ENCODE assay signal across 19 cellular contexts in genomic region chr3:4223783-4224182, GRCh38.
DNase-seq lines count a peak whose midpoint lies in the region; ATAC-seq, FAIRE-seq and TF ChIP-seq lines count a peak whose summit lies in the region.
"Had no signal": no experiment of that assay in that cellular context is flagged by ENCODE, and none has a peak within 500 bp of the region (broad histone marks: within the 10 kb centered on the region; RNA-seq: fewer than 3 reads in every experiment).

No MANE protein-coding gene starts in this region.

- no peak overlapping the region for H3K4me3 ChIP-seq in K562
- no peak overlapping the region for H3K4me3 ChIP-seq in fibroblast of lung (replicated peaks in 1 of 4; ENCODE audit: control extremely low read depth in 1 of 4, insufficient read depth in 1 of 4, low read depth in 3 of 4, low read length in 4 of 4)
- H3K4me3 ChIP-seq: BLaER1, GM12878 had no signal

- H3K27me3 ChIP-seq in K562 (ENCODE audit: control insufficient read depth in 2 of 2, insufficient read depth in 2 of 2, low read length in 2 of 2) (no peaks in the 10 kb centered on the region), fibroblast of lung (ENCODE audit: control insufficient read depth, insufficient read depth, low read length) (no peaks in the 10 kb centered on the region), foreskin keratinocyte (no peaks in the 10 kb centered on the region)
- H3K27me3 ChIP-seq: BE2C, BLaER1 had no signal

- WGBS in K562 (ENCODE audit: insufficient coverage, low coverage, missing lambda C conversion rate), result 6% methylated on average over 2 of the region's 2 CpGs

- no peak for TF ChIP-seq RAD21 in K562 (CRISPR knock-in tag; conservative IDR thresholded peaks at IDR 0.05 in 1 of 2, IDR thresholded peaks at IDR 0.05 in 1 of 2)

- H3K4me1 ChIP-seq in K562 (replicated peaks in 1 of 2; ENCODE audit: control insufficient read depth in 2 of 2, insufficient read depth in 2 of 2, low read length in 2 of 2) (peaks cover 3 to 54% of the 10 kb centered on the region in 2 experiments; a peak in 3 of 5 replicates), fibroblast of lung (ENCODE audit: control insufficient read depth, extremely low read depth, insufficient read depth, low read length) (no peaks in the 10 kb centered on the region), foreskin keratinocyte (no peaks in the 10 kb centered on the region)
- H3K4me1 ChIP-seq: BE2C had no signal

- no peak overlapping the region; the same call in 1 of the 2 replicates for H3K4me2 ChIP-seq in K562 (ENCODE audit: insufficient read depth, low read length)
- H3K4me2 ChIP-seq in fibroblast of lung (ENCODE audit: extremely low read depth, insufficient read depth, low read length), result no peak overlapping the region
- H3K4me2 ChIP-seq: BLaER1 had no signal

- H3K36me3 ChIP-seq in K562 (ENCODE audit: control insufficient read depth, insufficient read depth, low read length), result no peaks in the 10 kb centered on the region
- no peaks in the 10 kb centered on the region for H3K36me3 ChIP-seq in fibroblast of lung (ENCODE audit: control insufficient read depth, insufficient read depth, low read length)
- H3K36me3 ChIP-seq: BE2C, BLaER1 had no signal

- no peak for FAIRE-seq in K562 (lab: Jason Lieb, UNC)
- FAIRE-seq: A204.1, GM12878, GM12892, GM18507 had no signal

- intact Hi-C loops in K562 (cut with micrococcal nuclease), result no loop called here

- H2AFZ ChIP-seq in K562 (ENCODE audit: low read depth, low read length) (no peak overlapping the region), fibroblast of lung (ENCODE audit: low read length) (no peak overlapping the region)

- H3K27ac ChIP-seq in K562 (ENCODE audit: extremely low read depth, low read depth, low read length) (no peak overlapping the region; the same call in 2 of the 3 replicates), fibroblast of lung (ENCODE audit: insufficient read depth, low read length) (no peak overlapping the region), foreskin keratinocyte (no peak overlapping the region)
- H3K27ac ChIP-seq: BLaER1 had no signal

- CTCF ChIA-PET in K562 (lab: Yijun Ruan, JAX; ENCODE audit: low intra/inter-chr PET ratio), result no interaction called here

- TF ChIP-seq CTCF in K562 (IDR thresholded peaks at IDR 0.05 in 2 of 3, conservative IDR thresholded peaks at IDR 0.05 in 1 of 3; ENCODE audit: insufficient read depth in 2 of 3, low read depth in 1 of 3, low read length in 3 of 3) (no peak), fibroblast of lung (conservative IDR thresholded peaks at IDR 0.05 in 1 of 2, IDR thresholded peaks at IDR 0.05 in 1 of 2; ENCODE audit: low read depth in 1 of 2, low read length in 2 of 2) (no peak), foreskin keratinocyte (conservative IDR thresholded peaks at IDR 0.05) (no peak)

- no peak overlapping the region for H3K9ac ChIP-seq in K562 (ENCODE audit: insufficient read depth in 1 of 2, low read depth in 2 of 2, low read length in 2 of 2)
- H3K9ac ChIP-seq in fibroblast of lung (ENCODE audit: insufficient read depth, low read length), result peak overlapping the region; percentile 2
- H3K9ac ChIP-seq: BLaER1 had no signal

- H4K20me1 ChIP-seq in K562 (replicated peaks; ENCODE audit: control insufficient read depth, insufficient read depth, low read length) (no peaks in the 10 kb centered on the region), fibroblast of lung (ENCODE audit: control insufficient read depth, extremely low read depth, insufficient read depth, low read length) (no peaks in the 10 kb centered on the region)
- H4K20me1 ChIP-seq: BLaER1 had no signal

- ATAC-seq in K562 (no peak), foreskin keratinocyte (no peak)
- ATAC-seq: GM12878 had no signal

- H3K9me1 ChIP-seq in K562 (ENCODE audit: control insufficient read depth, insufficient read depth, low read length), result no peaks in the 10 kb centered on the region

- no TSS peak for BruUV-seq in K562 (replicated peaks; lab: Mats Ljungman, UMichigan)

- in situ Hi-C loops in K562 (cut with MboI), result no loop called here

- no peak for TF ChIP-seq POLR2A in K562 (conservative IDR thresholded peaks at IDR 0.05)

- DNase-seq in K562 (ENCODE audit: extremely low read depth in 1 of 4, low spot score in 3 of 4) (no peak), fibroblast of lung (ENCODE audit: low read depth in 2 of 2) (no peak), SHP77 (lab: John Stamatoyannopoulos, UW) (no peak), hepatic stellate cell (ENCODE audit: low spot score) (no peak), foreskin keratinocyte (no peak)
- DNase-seq: 8988T; ACHN; BE2C; CD4-positive, alpha-beta memory T cell; CD4-positive, CD25-positive, alpha-beta regulatory T cell; CD8-positive, alpha-beta memory T cell; COR-L47; DMS79 treated with DMSO at 0.1 percent for 48 hours; GDM1 had no signal

- TF ChIP-seq EP300 in K562 (IDR thresholded peaks at IDR 0.05; ENCODE audit: low read length), result no peak

- H3K9me3 ChIP-seq in K562 (replicated peaks; ENCODE audit: control insufficient read depth, insufficient read depth, low read depth, low read length) (no peaks in the 10 kb centered on the region), fibroblast of lung (ENCODE audit: control insufficient read depth, insufficient read depth, low read depth, low read length) (no peaks in the 10 kb centered on the region)
- H3K9me3 ChIP-seq: BE2C, BLaER1 had no signal

- POLR2A ChIA-PET in K562 (lab: Yijun Ruan, JAX), result interaction anchor here (0.8 to 1.5 kb wide), 4 partner anchors 10 to 22 kb away, joined by 3 to 5 read pairs (median 4); no protein-coding TSS in a partner anchor

- H3K79me2 ChIP-seq in K562 (ENCODE audit: control insufficient read depth, insufficient read depth, low read length) (no peaks in the 10 kb centered on the region), fibroblast of lung (ENCODE audit: control insufficient read depth, insufficient read depth, low read length) (no peaks in the 10 kb centered on the region)

TF ChIP-seq in K562, 482 proteins besides CTCF, POLR2A, EP300 and RAD21:
- TF ChIP-seq BCLAF1 (IDR thresholded peaks at IDR 0.05; ENCODE audit: borderline replicate concordance in 1 of 2, control insufficient read depth in 1 of 2, low read depth in 2 of 2, low read length in 1 of 2) (no peak), BCL6 (CRISPR knock-in tag; IDR thresholded peaks at IDR 0.05) (no peak), ZBTB5 (IDR thresholded peaks at IDR 0.05) (no peak), POLR2B (IDR thresholded peaks at IDR 0.05; ENCODE audit: low read depth, partially characterized antibody) (no peak), CREBBP (IDR thresholded peaks at IDR 0.05; ENCODE audit: low read depth, low read length) (peak; percentile 96), NONO (IDR thresholded peaks at IDR 0.05; ENCODE audit: low read depth in 2 of 2, low read length in 1 of 2) (no peak)
